In genomic region chr19:3389446-3389778, GRCh38 we compare ENCODE assay signal across 13 cellular contexts. TPM values are rescaled to one million over a fixed set of nuclear protein-coding genes. Genes with fewer than 3 reads are reported as not detected.
DNase-seq lines count a peak whose midpoint lies in the region; ATAC-seq, FAIRE-seq and TF ChIP-seq lines count a peak whose summit lies in the region.
"Had no signal": no experiment of that assay in that cellular context is flagged by ENCODE, and none has a peak within 500 bp of the region (broad histone marks: within the 10 kb centered on the region; RNA-seq: fewer than 3 reads in every experiment).

No MANE protein-coding gene starts in this region.

- H3K4me3 ChIP-seq in A549 (no peak overlapping the region), adrenal gland (no peak overlapping the region), HepG2 (replicated peaks in 1 of 3; ENCODE audit: insufficient read depth in 1 of 3, low read depth in 2 of 3, low read length in 3 of 3) (no peak overlapping the region), skin epidermis (no peak overlapping the region)

- in situ Hi-C loops in HepG2 (cut with HindIII; ENCODE audit: extremely low pct_ligation_motif_present, low pct_unique_long_range_greater_than_20kb), result no loop called here

- H3K4me2 ChIP-seq in A549 (peak overlapping the region; percentile 64; the same call in 2 of the 3 replicates), HepG2 (ENCODE audit: low read depth, low read length) (no peak overlapping the region)

- H3K27ac ChIP-seq in A549, result peak overlapping the region; percentile 73 to 89; a peak in 5 of 6 replicates
- H3K27ac ChIP-seq in adrenal gland, result peak overlapping the region in 4 of 5 donors; percentile 50 to 95 (median 92)
- H3K27ac ChIP-seq in HepG2 (ENCODE audit: extremely low read length, insufficient read depth, low read length), result no peak overlapping the region
- H3K27ac ChIP-seq in skin epidermis, result peak overlapping the region in 11 of 21 experiments; percentile 38 to 89 (median 67)

- H3K4me1 ChIP-seq in A549 (peaks cover 49% of the 10 kb centered on the region), adrenal gland (replicated peaks in 1 of 2) (peaks cover 54 to 65% of the 10 kb centered on the region in 2 donors), HepG2 (ENCODE audit: insufficient read depth, low read length) (peaks cover 27% of the 10 kb centered on the region)

- no peak for TF ChIP-seq RAD21 in A549 (conservative IDR thresholded peaks at IDR 0.05 in 1 of 2, IDR thresholded peaks at IDR 0.05 in 1 of 2)
- no peak for TF ChIP-seq RAD21 in HepG2 (CRISPR knock-in tag; IDR thresholded peaks at IDR 0.05)

- WGBS in A549 (ENCODE audit: missing lambda C conversion rate), result 91% methylated on average over 4 of the region's 9 CpGs
- WGBS in adrenal gland, 4 donors, result 45 to 87% (median 80%) methylated on average over 4 to 9 of the region's 9 CpGs
- 90% methylated on average over 6 of the region's 9 CpGs for WGBS in HepG2 (ENCODE audit: low lambda C conversion rate)

- H3K36me3 ChIP-seq in adrenal gland (replicated peaks in 1 of 2) (peaks cover 0 to 8% of the 10 kb centered on the region in 2 donors), HepG2 (replicated peaks in 1 of 2; ENCODE audit: control insufficient read depth in 1 of 2, insufficient read depth in 2 of 2, low read length in 2 of 2) (0 out of 5 replicates have a peak, but pooled peaks cover 0 to 1% of the 10 kb centered on the region in 2 experiments)

- no peak for TF ChIP-seq EP300 in A549 (IDR thresholded peaks at IDR 0.05)
- TF ChIP-seq EP300 in HepG2 (IDR thresholded peaks at IDR 0.05; ENCODE audit: low read depth in 2 of 2, low read length in 2 of 2), result no peak
- TF ChIP-seq EP300 in HepG2 (CRISPR knock-in tag; IDR thresholded peaks at IDR 0.05; ENCODE audit: borderline replicate concordance), result no peak

- POLR2A ChIA-PET in A549 (lab: Yijun Ruan, JAX), result no interaction called here
- POLR2A ChIA-PET in HepG2 (lab: Yijun Ruan, JAX), result no interaction called here

- no peaks in the 10 kb centered on the region for H3K79me2 ChIP-seq in HepG2 (ENCODE audit: insufficient read depth, low read length)

- no TSS peak for BruUV-seq in HepG2 (replicated peaks; lab: Mats Ljungman, UMichigan)

- TF ChIP-seq POLR2A in A549 (IDR thresholded peaks at IDR 0.05; ENCODE audit: low read length) (no peak), adrenal gland (IDR thresholded peaks at IDR 0.05) (no peak), HepG2 (IDR thresholded peaks at IDR 0.05; ENCODE audit: insufficient read depth in 1 of 2, low read depth in 2 of 2, low read length in 2 of 2) (no peak)

- DNase-seq in A549 (ENCODE audit: low read depth in 1 of 2, low spot score in 1 of 2) (no peak), adrenal gland (no peak), HepG2 (ENCODE audit: low spot score) (no peak), anterior cingulate cortex (lab: John Stamatoyannopoulos, UW) (no peak), T-helper 9 cell (no peak), hypothalamus (lab: John Stamatoyannopoulos, UW) (no peak)
- DNase-seq: activated CD8-positive, alpha-beta T cell treated with anti-CD3 and anti-CD28 coated beads for 36 hours; aorta; NCI-H1694; stimulated activated CD4-positive, alpha-beta T cell treated with anti-CD3 and anti-CD28 coated beads, Interleukin-12 subunit alpha, Interleukin-12 subunit beta, amount 100 ng/mL, for 4 hours had no signal

- intact Hi-C loops in adrenal gland (cut with DNase I) (loop anchor here in 1 of 2 donors (2.0 kb wide), 1 partner anchor 13 kb away; no protein-coding TSS in a partner anchor), HepG2 (cut with micrococcal nuclease; ENCODE audit: unreplicated experiment) (no loop called here)

- FAIRE-seq in A549 (lab: Jason Lieb, UNC) (no peak), HepG2 (lab: Jason Lieb, UNC) (no peak)

- H3K27me3 ChIP-seq in adrenal gland, result no peaks in the 10 kb centered on the region
- no peaks in the 10 kb centered on the region for H3K27me3 ChIP-seq in HepG2 (ENCODE audit: control insufficient read depth in 1 of 2, insufficient read depth in 2 of 2, low read length in 2 of 2)

- no peak overlapping the region for H2AFZ ChIP-seq in HepG2 (ENCODE audit: low read length)

- no peak for TF ChIP-seq CTCF in A549 (IDR thresholded peaks at IDR 0.05)
- TF ChIP-seq CTCF in adrenal gland (IDR thresholded peaks at IDR 0.05), result no peak
- no peak for TF ChIP-seq CTCF in HepG2 (CRISPR knock-in tag; IDR thresholded peaks at IDR 0.05)

- H3K9ac ChIP-seq in HepG2 (ENCODE audit: insufficient read depth, low read depth, low read length), result no peak overlapping the region

- ATAC-seq in A549, result no peak
- ATAC-seq in HepG2, result no peak
- no peak for ATAC-seq in GM18502 (IDR thresholded peaks at IDR 0.05; ENCODE audit: poor library complexity, unreplicated experiment)
- ATAC-seq: SK-N-SH treated with all-trans-retinoic acid at 6 μM for 48 hours had no signal

- CTCF ChIA-PET in A549 (lab: Yijun Ruan, JAX), result interaction anchor here (0.9 to 3.1 kb wide), 5 partner anchors 11 to 84 kb away, joined by 3 to 13 read pairs (median 4); no protein-coding TSS in a partner anchor
- CTCF ChIA-PET in HepG2 (lab: Yijun Ruan, JAX; ENCODE audit: low intra/inter-chr PET ratio, low total read pairs), result no interaction called here

- H4K20me1 ChIP-seq in HepG2 (ENCODE audit: insufficient read depth, low read length), result no peaks in the 10 kb centered on the region

- H3K9me3 ChIP-seq in A549 (no peaks in the 10 kb centered on the region), adrenal gland (replicated peaks in 1 of 3) (no peaks in the 10 kb centered on the region), HepG2 (ENCODE audit: low read length) (no peaks in the 10 kb centered on the region)

TF ChIP-seq in A549, 52 proteins besides CTCF, POLR2A, EP300 and RAD21:
- no peak for TF ChIP-seq EHMT2 (IDR thresholded peaks at IDR 0.05; ENCODE audit: low read depth)
- TF ChIP-seq NPAS2 (CRISPR knock-in tag; IDR thresholded peaks at IDR 0.05; ENCODE audit: borderline replicate concordance), result no peak
- no peak for TF ChIP-seq CEBPB (IDR thresholded peaks at IDR 0.05)
- no peak for TF ChIP-seq MAFK (IDR thresholded peaks at IDR 0.05; ENCODE audit: partially characterized antibody)

TF ChIP-seq in HepG2, 621 proteins besides CTCF, POLR2A, EP300 and RAD21:
- TF ChIP-seq KDM1A (CRISPR knock-in tag; IDR thresholded peaks at IDR 0.05), result 0 out of 2 replicates have a peak, but pooled peaks have one; percentile 10
- TF ChIP-seq ZKSCAN8 (CRISPR knock-in tag; IDR thresholded peaks at IDR 0.05; ENCODE audit: borderline replicate concordance), result peak; percentile 29; the same call in 1 of the 2 replicates
- peak; percentile 83 for TF ChIP-seq ZNF629 (CRISPR knock-in tag; conservative IDR thresholded peaks at IDR 0.05)
- no peak for TF ChIP-seq DMAP1 (CRISPR knock-in tag; IDR thresholded peaks at IDR 0.05)
TF ChIP-seq in HepG2: peak in this region for 3.

RNA-seq across cellular contexts. Expression of gene NFIC, which starts 23.0 kb away (rescaled TPM):
- polyA plus RNA-seq in A549 (2011; rRNA removed), result 2.6 and 4.7 TPM in 2 replicates
- polyA plus RNA-seq in A549 (2012; cell fraction: cytosol; rRNA removed), result 8.9 and 14.2 TPM in 2 replicates
- 20.1 and 22.9 TPM in 2 replicates for polyA plus RNA-seq in A549 (2012; cell fraction: nucleus; rRNA removed)
- polyA plus RNA-seq in A549 (2017; fragmentation: RNase III; extraction: RNeasy Plus Mini Kit Qiagen cat#74134 plus additional on column Dnase treatment), result 34.6 to 36.4 TPM (median 34.9 TPM) in 3 replicates
- 10.5 and 14.6 TPM in 2 replicates for polyA minus RNA-seq in A549 (2011; rRNA and poly(A)+ RNA removed)
- total RNA-seq in adrenal gland, result 100 to 1,000 TPM; 124 to 329 (median 236) TPM
- 100 to 1,000 TPM in 1 of 3 donors, 10 to 100 TPM in 2; 34.9 to 154 (median 69.2) TPM for polyA plus RNA-seq in adrenal gland
- 2.5 and 2.9 TPM in 2 replicates for total RNA-seq in HepG2 (2016; rRNA removed; fragmentation: Illumina TruSeq; extraction: Trizol)
- 2.9 and 3.0 TPM in 2 replicates for total RNA-seq in HepG2 (2016; cell fraction: cytosol; rRNA removed; fragmentation: Illumina TruSeq; extraction: Trizol; ENCODE audit: low read depth)
- 3.0 and 3.2 TPM in 2 replicates for total RNA-seq in HepG2 (2016; cell fraction: insoluble cytoplasmic fraction; rRNA removed; fragmentation: Illumina TruSeq; extraction: Trizol)
- total RNA-seq in HepG2 (2016; cell fraction: membrane; rRNA removed; fragmentation: Illumina TruSeq; extraction: Trizol), result 2.5 and 2.9 TPM in 2 replicates
- 3.8 and 5.6 TPM in 2 replicates for total RNA-seq in HepG2 (2016; cell fraction: nucleus; rRNA removed; fragmentation: Illumina TruSeq; extraction: Trizol)
- polyA plus RNA-seq in HepG2 (2011; rRNA removed), result 1.3 and 1.6 TPM in 2 replicates
- polyA plus RNA-seq in HepG2 (2011; cell fraction: cytosol; rRNA removed), result 0.71 and 0.79 TPM in 2 replicates
- 5.1 and 8.1 TPM in 2 replicates for polyA plus RNA-seq in HepG2 (2011; cell fraction: nucleus; rRNA removed)
- polyA plus RNA-seq in HepG2 (2012), result 5.9 and 8.4 TPM in 2 replicates
- 1.1 and 1.4 TPM in 2 replicates for polyA plus RNA-seq in HepG2 (2016; cell fraction: cytosol; fragmentation: Illumina TruSeq; extraction: Trizol; ENCODE audit: low read depth)
- 8.2 and 9.6 TPM in 2 replicates for polyA plus RNA-seq in HepG2 (2016; cell fraction: insoluble cytoplasmic fraction; fragmentation: Illumina TruSeq; extraction: Trizol; ENCODE audit: low read depth)
- polyA plus RNA-seq in HepG2 (2016; cell fraction: membrane; fragmentation: Illumina TruSeq; extraction: Trizol; ENCODE audit: low read depth), result 4.6 and 4.8 TPM in 2 replicates
- polyA plus RNA-seq in HepG2 (2016; cell fraction: nucleus; fragmentation: Illumina TruSeq; extraction: Trizol; ENCODE audit: insufficient read depth, low read depth), result 7.4 and 9.8 TPM in 2 replicates
- polyA minus RNA-seq in HepG2 (2011; rRNA and poly(A)+ RNA removed; ENCODE audit: low replicate concordance), result 5.3 and 16.7 TPM in 2 replicates
- polyA minus RNA-seq in HepG2 (2011; cell fraction: cytosol; rRNA and poly(A)+ RNA removed), result 5.2 and 5.4 TPM in 2 replicates
- polyA minus RNA-seq in HepG2 (2011; cell fraction: nucleus; rRNA and poly(A)+ RNA removed), result 5.1 and 5.3 TPM in 2 replicates

Comparison
In these comparisons a context has a peak if more than half of its experiments do, and no peak if none do; other contexts are left out.
1. Of the 38 proteins assayed by ChIP-seq in both HepG2 and A549: peak only in HepG2: KDM1A; only in A549: none; in both: none; in neither: 37.